ENCODE assay signal across 24 cellular contexts in the genomic region with DNA sequence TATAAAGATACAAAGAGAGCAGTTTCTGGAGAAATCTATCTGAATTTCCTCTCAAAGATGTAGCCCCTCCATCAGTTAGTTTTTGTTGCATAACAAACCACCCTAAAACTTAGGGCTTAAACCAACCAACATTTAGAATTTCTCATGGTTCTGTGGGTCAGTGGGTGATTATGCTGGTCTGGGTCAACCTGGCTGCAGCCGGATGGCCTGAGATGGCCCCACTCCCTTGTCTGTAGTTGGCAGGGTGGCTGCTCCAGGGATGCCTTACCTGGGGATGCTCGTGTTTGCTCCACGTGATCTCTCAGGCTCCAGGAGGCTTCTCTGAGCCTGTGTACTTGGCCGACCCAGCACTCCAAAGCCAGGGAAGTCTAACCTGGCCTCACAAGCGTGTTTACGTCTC.
"Had no signal": no experiment of that assay in that cellular context is flagged by ENCODE, and none has a peak within 500 bp of the region (broad histone marks: within the 10 kb centered on the region; RNA-seq: fewer than 3 reads in every experiment).

No MANE protein-coding gene starts in this region.

- H3K36me3 ChIP-seq: ovary, right lobe of liver, vagina had no signal

- ATAC-seq: foreskin keratinocyte; gastroesophageal sphincter; heart left ventricle; left cardiac atrium; left lung; naive thymus-derived CD8-positive, alpha-beta T cell; right lobe of liver; stimulated activated effector memory CD8-positive, alpha-beta T cell treated with anti-CD3 and anti-CD28 coated beads, Interleukin-12 subunit alpha, Interleukin-12 subunit beta, amount 100 ng/mL, for 72 hours had no signal

- H3K9me3 Mint-ChIP-seq: dendritic cell treated with granulocyte-macrophage colony-stimulating factor and Interleukin-4, amounts not matched to agents 40 ng/mL and 50 ng/mL, for 4 days; naive thymus-derived CD8-positive, alpha-beta T cell; stimulated activated effector memory CD8-positive, alpha-beta T cell treated with anti-CD3 and anti-CD28 coated beads, Interleukin-12 subunit alpha, Interleukin-12 subunit beta, amount 100 ng/mL, for 72 hours had no signal

- H3K4me3 ChIP-seq: esophagus muscularis mucosa, gastroesophageal sphincter, heart left ventricle, hepatocyte, left lung, ovary, right lobe of liver, smooth muscle cell, stomach, testis, tibial nerve, vagina had no signal

- H3K27ac Mint-ChIP-seq: dendritic cell treated with granulocyte-macrophage colony-stimulating factor and Interleukin-4, amounts not matched to agents 40 ng/mL and 50 ng/mL, for 4 days; stimulated activated effector memory CD8-positive, alpha-beta T cell treated with anti-CD3 and anti-CD28 coated beads, Interleukin-12 subunit alpha, Interleukin-12 subunit beta, amount 100 ng/mL, for 72 hours had no signal

- H3K4me3 Mint-ChIP-seq: dendritic cell treated with granulocyte-macrophage colony-stimulating factor and Interleukin-4, amounts not matched to agents 40 ng/mL and 50 ng/mL, for 4 days; naive thymus-derived CD8-positive, alpha-beta T cell; stimulated activated effector memory CD8-positive, alpha-beta T cell treated with anti-CD3 and anti-CD28 coated beads, Interleukin-12 subunit alpha, Interleukin-12 subunit beta, amount 100 ng/mL, for 72 hours had no signal

- H3K9me3 ChIP-seq: esophagus muscularis mucosa, gastroesophageal sphincter, heart left ventricle, left lung, ovary, right lobe of liver, stomach, testis, tibial nerve, vagina had no signal

- DNase-seq: effector CD8-positive, alpha-beta T cell; foreskin keratinocyte; left cardiac atrium; left lung; mammary epithelial cell; mesendoderm; naive thymus-derived CD8-positive, alpha-beta T cell; occipital lobe; stimulated activated CD4-positive, alpha-beta T cell treated with anti-CD3 and anti-CD28 coated beads, Interleukin-2, amount 100 ng/mL, for 24 hours; stimulated activated CD4-positive, alpha-beta T cell treated with anti-CD3 and anti-CD28 coated beads, Interleukin-4, amount 100 ng/mL, for 24 hours; stimulated activated naive CD4-positive, alpha-beta T cell treated with Interleukin-2 at 50 U/mL for 16 hours; stomach; testis had no signal

- H3K27me3 ChIP-seq: esophagus muscularis mucosa, foreskin keratinocyte, gastroesophageal sphincter, heart left ventricle, hepatocyte, left lung, ovary, right lobe of liver, stomach, testis, tibial nerve, vagina had no signal

- H3K27ac ChIP-seq: esophagus muscularis mucosa, foreskin keratinocyte, gastroesophageal sphincter, heart left ventricle, hepatocyte, left lung, ovary, right lobe of liver, stomach, testis, tibial nerve, vagina had no signal

- H3K4me1 ChIP-seq: foreskin keratinocyte, gastroesophageal sphincter, right lobe of liver had no signal

- H3K27me3 Mint-ChIP-seq: naive thymus-derived CD8-positive, alpha-beta T cell had no signal
